ENCODE assay signal across 31 cellular contexts in the genomic region with DNA sequence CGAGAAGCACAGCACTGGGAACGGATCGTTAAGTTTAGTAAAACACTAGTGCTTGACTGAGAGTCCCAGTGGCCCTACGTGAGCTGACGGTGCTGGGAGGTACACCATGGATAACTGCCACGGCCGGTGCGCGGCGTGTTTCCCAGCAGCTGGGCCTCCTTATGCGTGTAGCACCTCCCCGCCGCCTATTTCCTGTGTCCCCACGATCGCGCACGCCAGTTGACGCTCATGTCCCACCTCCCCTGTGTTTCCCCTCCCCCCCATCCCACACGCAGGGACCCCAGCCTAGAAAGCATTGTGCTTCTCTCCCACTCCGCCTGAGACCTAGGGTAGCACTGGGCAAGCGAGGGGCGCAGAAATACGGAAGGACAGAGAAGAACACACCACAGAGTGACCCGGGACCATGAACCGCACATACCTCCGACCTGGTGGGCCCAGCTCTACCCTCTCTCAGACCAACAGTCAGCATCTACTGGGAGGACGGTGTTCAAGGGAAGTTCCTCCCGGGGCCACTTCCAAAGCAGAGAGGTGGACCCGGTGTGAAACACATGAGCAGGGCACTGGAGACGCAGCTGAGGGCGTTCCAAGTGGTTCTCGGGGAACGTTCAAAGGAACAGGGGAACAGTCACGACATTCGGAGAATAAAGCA. TPM values are rescaled to one million over a fixed set of nuclear protein-coding genes. Genes with fewer than 3 reads are reported as not detected.
DNase-seq lines count a peak whose midpoint lies in the region; ATAC-seq and TF ChIP-seq lines count a peak whose summit lies in the region.
"Had no signal": no experiment of that assay in that cellular context is flagged by ENCODE, and none has a peak within 500 bp of the region (broad histone marks: within the 10 kb centered on the region; RNA-seq: fewer than 3 reads in every experiment).

No MANE protein-coding gene starts in this region.

- peaks cover 44% of the 10 kb centered on the region for H3K4me1 ChIP-seq in CD8-positive, alpha-beta T cell (ENCODE audit: insufficient read depth, low read length)

- ATAC-seq in activated naive CD8-positive, alpha-beta T cell treated with anti-CD3 and anti-CD28 coated beads, Interleukin-2, amount 10 ng/mL, durations not matched to agents 7 days and 5 days (ENCODE audit: low read depth): no peak
- no peak for ATAC-seq in CD8-positive, alpha-beta T cell
- ATAC-seq in GM18907 (IDR thresholded peaks at IDR 0.05; ENCODE audit: unreplicated experiment): no peak
- ATAC-seq: left lung; PC-3; stimulated activated naive B cell treated with anti-CD40 and anti-IgM and Interleukin-4, amounts not matched to agents 10 μg/mL and 1 μg/mL and 100 μg/mL, for 72 hours had no signal

- H3K4me3 ChIP-seq in CD8-positive, alpha-beta T cell (ENCODE audit: low read depth, low read length): no peak overlapping the region
- H3K4me3 ChIP-seq: left lung had no signal

- POLR2A ChIA-PET in activated naive CD8-positive, alpha-beta T cell treated with anti-CD3 and anti-CD28 coated beads, Interleukin-2, amount 10 ng/mL, durations not matched to agents 7 days and 5 days (lab: Charles Lee): interaction anchor here (2.5 kb wide), 1 partner anchor 20 kb away, joined by 38 read pairs; no protein-coding TSS in a partner anchor
- POLR2A ChIA-PET in CD8-positive, alpha-beta T cell (lab: Charles Lee): interaction anchor here (2.8 kb wide), 1 partner anchor 20 kb away, joined by 51 read pairs; no protein-coding TSS in a partner anchor
- POLR2A ChIA-PET in HEK293T (lab: Yijun Ruan, JAX): no interaction called here

- no peak for DNase-seq in activated naive CD8-positive, alpha-beta T cell treated with anti-CD3 and anti-CD28 coated beads, Interleukin-2, amount 10 ng/mL, durations not matched to agents 7 days and 5 days
- no peak for DNase-seq in activated naive CD8-positive, alpha-beta T cell treated with anti-CD3 and anti-CD28 coated beads for 36 hours
- DNase-seq in CD8-positive, alpha-beta T cell: no peak
- peak; percentile 82 for DNase-seq in chondrocyte (ENCODE audit: low spot score)
- DNase-seq in neural crest cell (ENCODE audit: low read depth, low spot score): no peak
- DNase-seq in HEK293T (ENCODE audit: extremely low spot score): no peak
- no peak for DNase-seq in nucleus accumbens (lab: John Stamatoyannopoulos, UW)
- DNase-seq: ACHN; activated CD4-positive, alpha-beta T cell treated with anti-CD3 and anti-CD28 coated beads for 48 hours; activated naive CD4-positive, alpha-beta T cell treated with Interleukin-2 at 50 U/mL for 16 hours; cortex of kidney; erythroblast; NCI-H1436 treated with DMSO at 0.1 percent for 48 hours; NCI-H2081 treated with DMSO at 0.1 percent for 48 hours; NCI-H2227 treated with DMSO at 0.1 percent for 48 hours; NCI-H526 treated with DMSO at 0.1 percent for 48 hours; NK-92 treated with Interleukin-12 subunit alpha and Interleukin-12 subunit beta, amount 100 ng/mL, for 24 hours; PC-3; stimulated activated naive B cell treated with anti-CD40 and anti-IgM and Interleukin-4, amounts not matched to agents 10 μg/mL and 1 μg/mL and 100 μg/mL, for 72 hours; substantia nigra had no signal

- H3K27ac ChIP-seq in CD8-positive, alpha-beta T cell (ENCODE audit: low read depth, low read length): no peak overlapping the region
- H3K27ac ChIP-seq: C4-2B, left lung had no signal

- no peaks in the 10 kb centered on the region for H3K27me3 ChIP-seq in CD8-positive, alpha-beta T cell (ENCODE audit: insufficient read depth, low read length)
- H3K27me3 ChIP-seq: left lung had no signal

- H3K27ac Mint-ChIP-seq in activated naive CD8-positive, alpha-beta T cell treated with anti-CD3 and anti-CD28 coated beads, Interleukin-2, amount 10 ng/mL, durations not matched to agents 7 days and 5 days: peak overlapping the region; percentile 62
- no peak overlapping the region for H3K27ac Mint-ChIP-seq in activated naive CD8-positive, alpha-beta T cell treated with anti-CD3 and anti-CD28 coated beads for 36 hours
- H3K27ac Mint-ChIP-seq in CD8-positive, alpha-beta T cell: peak overlapping the region; percentile 91
- H3K27ac Mint-ChIP-seq in chondrocyte (ENCODE audit: unreplicated experiment): no peak overlapping the region
- H3K27ac Mint-ChIP-seq in neural crest cell (ENCODE audit: unreplicated experiment): peak overlapping the region; percentile 57
- H3K27ac Mint-ChIP-seq: stimulated activated naive B cell treated with anti-CD40 and anti-IgM and Interleukin-4, amounts not matched to agents 10 μg/mL and 1 μg/mL and 100 μg/mL, for 72 hours; T-helper 2 cell treated with Interferon-gamma antibody and Interleukin-4, amounts not matched to agents 5 μg/mL and 100 μg/mL, for 36 hours; type B pancreatic cell had no signal

- CTCF ChIA-PET in CD8-positive, alpha-beta T cell (lab: Charles Lee): no interaction called here
- CTCF ChIA-PET in HEK293T (lab: Yijun Ruan, JAX): no interaction called here

- no peaks in the 10 kb centered on the region for H3K27me3 Mint-ChIP-seq in activated naive CD8-positive, alpha-beta T cell treated with anti-CD3 and anti-CD28 coated beads, Interleukin-2, amount 10 ng/mL, durations not matched to agents 7 days and 5 days
- no peaks in the 10 kb centered on the region for H3K27me3 Mint-ChIP-seq in activated naive CD8-positive, alpha-beta T cell treated with anti-CD3 and anti-CD28 coated beads for 36 hours
- no peaks in the 10 kb centered on the region for H3K27me3 Mint-ChIP-seq in CD8-positive, alpha-beta T cell (ENCODE audit: low read depth)
- H3K27me3 Mint-ChIP-seq in chondrocyte (ENCODE audit: low read depth) (peaks cover 2% of the 10 kb centered on the region), neural crest cell (ENCODE audit: low read depth) (no peaks in the 10 kb centered on the region)
- H3K27me3 Mint-ChIP-seq: stimulated activated naive B cell treated with anti-CD40 and anti-IgM and Interleukin-4, amounts not matched to agents 10 μg/mL and 1 μg/mL and 100 μg/mL, for 72 hours; type B pancreatic cell had no signal

- H3K36me3 ChIP-seq in CD8-positive, alpha-beta T cell (ENCODE audit: insufficient read depth, low read length): no peaks in the 10 kb centered on the region
- H3K36me3 ChIP-seq: left lung had no signal

- no peaks in the 10 kb centered on the region for H3K9me3 Mint-ChIP-seq in activated naive CD8-positive, alpha-beta T cell treated with anti-CD3 and anti-CD28 coated beads, Interleukin-2, amount 10 ng/mL, durations not matched to agents 7 days and 5 days
- no peaks in the 10 kb centered on the region for H3K9me3 Mint-ChIP-seq in activated naive CD8-positive, alpha-beta T cell treated with anti-CD3 and anti-CD28 coated beads for 36 hours
- H3K9me3 Mint-ChIP-seq in CD8-positive, alpha-beta T cell: no peaks in the 10 kb centered on the region
- no peaks in the 10 kb centered on the region for H3K9me3 Mint-ChIP-seq in chondrocyte (ENCODE audit: low read depth)
- H3K9me3 Mint-ChIP-seq in neural crest cell: no peaks in the 10 kb centered on the region
- H3K9me3 Mint-ChIP-seq: stimulated activated naive B cell treated with anti-CD40 and anti-IgM and Interleukin-4, amounts not matched to agents 10 μg/mL and 1 μg/mL and 100 μg/mL, for 72 hours; T-helper 2 cell treated with Interferon-gamma antibody and Interleukin-4, amounts not matched to agents 5 μg/mL and 100 μg/mL, for 36 hours; type B pancreatic cell had no signal

- H3K36me3 Mint-ChIP-seq in activated naive CD8-positive, alpha-beta T cell treated with anti-CD3 and anti-CD28 coated beads, Interleukin-2, amount 10 ng/mL, durations not matched to agents 7 days and 5 days: no peaks in the 10 kb centered on the region
- H3K36me3 Mint-ChIP-seq in activated naive CD8-positive, alpha-beta T cell treated with anti-CD3 and anti-CD28 coated beads for 36 hours: peaks cover 4% of the 10 kb centered on the region
- H3K36me3 Mint-ChIP-seq in CD8-positive, alpha-beta T cell: peaks cover 2% of the 10 kb centered on the region
- H3K36me3 Mint-ChIP-seq in chondrocyte (ENCODE audit: low read depth) (no peaks in the 10 kb centered on the region), neural crest cell (ENCODE audit: low read depth) (no peaks in the 10 kb centered on the region)
- H3K36me3 Mint-ChIP-seq: stimulated activated naive B cell treated with anti-CD40 and anti-IgM and Interleukin-4, amounts not matched to agents 10 μg/mL and 1 μg/mL and 100 μg/mL, for 72 hours; type B pancreatic cell had no signal

- no peaks in the 10 kb centered on the region for H3K9me3 ChIP-seq in CD8-positive, alpha-beta T cell (ENCODE audit: low read length)
- H3K9me3 ChIP-seq: left lung had no signal

- intact Hi-C loops in CD8-positive, alpha-beta T cell (cut with DNase I, micrococcal nuclease): no loop called here

- H3K4me3 Mint-ChIP-seq in activated naive CD8-positive, alpha-beta T cell treated with anti-CD3 and anti-CD28 coated beads, Interleukin-2, amount 10 ng/mL, durations not matched to agents 7 days and 5 days: no peak overlapping the region
- H3K4me3 Mint-ChIP-seq in activated naive CD8-positive, alpha-beta T cell treated with anti-CD3 and anti-CD28 coated beads for 36 hours: no peak overlapping the region
- H3K4me3 Mint-ChIP-seq in CD8-positive, alpha-beta T cell: no peak overlapping the region
- H3K4me3 Mint-ChIP-seq in chondrocyte (ENCODE audit: unreplicated experiment) (no peak overlapping the region), neural crest cell (no peak overlapping the region)
- H3K4me3 Mint-ChIP-seq: stimulated activated naive B cell treated with anti-CD40 and anti-IgM and Interleukin-4, amounts not matched to agents 10 μg/mL and 1 μg/mL and 100 μg/mL, for 72 hours; T-helper 2 cell treated with Interferon-gamma antibody and Interleukin-4, amounts not matched to agents 5 μg/mL and 100 μg/mL, for 36 hours; type B pancreatic cell had no signal

- H3K4me1 Mint-ChIP-seq in activated naive CD8-positive, alpha-beta T cell treated with anti-CD3 and anti-CD28 coated beads, Interleukin-2, amount 10 ng/mL, durations not matched to agents 7 days and 5 days: peaks cover 24% of the 10 kb centered on the region
- H3K4me1 Mint-ChIP-seq in activated naive CD8-positive, alpha-beta T cell treated with anti-CD3 and anti-CD28 coated beads for 36 hours: peaks cover 31% of the 10 kb centered on the region
- peaks cover 56% of the 10 kb centered on the region for H3K4me1 Mint-ChIP-seq in CD8-positive, alpha-beta T cell (ENCODE audit: low read depth)
- H3K4me1 Mint-ChIP-seq in chondrocyte (ENCODE audit: low read depth) (peaks cover 10% of the 10 kb centered on the region), neural crest cell (no peaks in the 10 kb centered on the region)

- TF ChIP-seq CTCF in CD8-positive, alpha-beta T cell (IDR thresholded peaks at IDR 0.05): no peak
- TF ChIP-seq CTCF in chondrocyte (IDR thresholded peaks at IDR 0.05): no peak
- TF ChIP-seq CTCF in neural crest cell (conservative IDR thresholded peaks at IDR 0.05): no peak

RNA-seq across cellular contexts. Expression of a gene that starts 45.6 kb away (rescaled TPM):
- not detected for total RNA-seq in activated naive CD8-positive, alpha-beta T cell treated with anti-CD3 and anti-CD28 coated beads, Interleukin-2, amount 10 ng/mL, durations not matched to agents 7 days and 5 days
- total RNA-seq in activated naive CD8-positive, alpha-beta T cell treated with anti-CD3 and anti-CD28 coated beads for 36 hours: not detected
- total RNA-seq in CD8-positive, alpha-beta T cell: under 1 TPM; 0.39 to 0.46 TPM
- not detected in 3 replicates for total RNA-seq in chondrocyte
- 0.59 and 0.75 TPM in 2 replicates for total RNA-seq in neural crest cell
- total RNA-seq: glomerular endothelial cell, H1, HT1080, mesenteric fat pad, PC-3, pulmonary artery endothelial cell, skeletal muscle tissue had no signal

RNA-seq across cellular contexts. Expression of a gene that starts 56.4 kb away (rescaled TPM):
- 1 to 10 TPM; 1.6 to 2.3 TPM for total RNA-seq in activated naive CD8-positive, alpha-beta T cell treated with anti-CD3 and anti-CD28 coated beads, Interleukin-2, amount 10 ng/mL, durations not matched to agents 7 days and 5 days
- 1 to 10 TPM; 2.3 to 2.7 TPM for total RNA-seq in activated naive CD8-positive, alpha-beta T cell treated with anti-CD3 and anti-CD28 coated beads for 36 hours
- total RNA-seq in CD8-positive, alpha-beta T cell: 10 to 100 TPM; 10.2 to 11.4 TPM
- 0.74 to 1.2 TPM in 2 of 3 replicates, not detected in the other for total RNA-seq in chondrocyte
- total RNA-seq in neural crest cell: 4.5 and 4.6 TPM in 2 replicates

Comparison
In these comparisons a context has a peak if more than half of its experiments do, and no peak if none do; other contexts are left out.
1. H3K27ac Mint-ChIP-seq: peak in activated naive CD8-positive, alpha-beta T cell treated with anti-CD3 and anti-CD28 coated beads, Interleukin-2, amount 10 ng/mL, durations not matched to agents 7 days and 5 days (single experiment), CD8-positive, alpha-beta T cell (single experiment) and neural crest cell (single experiment); none in activated naive CD8-positive, alpha-beta T cell treated with anti-CD3 and anti-CD28 coated beads for 36 hours (single experiment) and chondrocyte (single experiment).